In the genomic region with DNA sequence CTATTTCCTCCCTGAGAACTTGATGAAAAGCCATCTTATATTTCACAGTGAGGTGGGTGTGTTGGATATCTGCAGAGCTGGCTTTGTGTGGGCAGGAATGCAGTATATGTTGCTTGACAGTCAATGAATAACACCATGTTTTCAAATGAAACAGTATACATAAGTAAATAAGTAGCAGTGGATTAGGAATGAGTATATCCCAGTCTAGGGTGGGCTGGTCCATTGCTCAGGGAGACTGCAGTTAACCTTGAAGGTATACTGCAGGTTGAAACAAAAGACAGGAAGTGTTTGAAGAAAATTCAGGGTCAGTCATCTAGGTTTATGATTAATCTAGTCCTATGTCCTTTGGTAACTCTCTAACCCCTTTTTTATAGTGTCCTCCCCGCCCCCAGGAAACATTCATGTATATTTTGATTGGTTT, we compare ENCODE assay signal across 8 cellular contexts. TPM values are rescaled to one million over a fixed set of nuclear protein-coding genes. Genes with fewer than 3 reads are reported as not detected.
DNase-seq lines count a peak whose midpoint lies in the region; ATAC-seq and TF ChIP-seq lines count a peak whose summit lies in the region.

No MANE protein-coding gene starts in this region.

- peak overlapping the region; percentile 86 for H3K4me3 Mint-ChIP-seq in activated CD4-positive, alpha-beta T cell treated with anti-CD3 and anti-CD28 coated beads for 36 hours
- H3K4me3 Mint-ChIP-seq in activated T-helper 17 cell treated with anti-CD3 and anti-CD28 coated beads, Interleukin-2, amount 50 U/mL, for 72 hours, result peak overlapping the region; percentile 94

- CTCF ChIA-PET in activated CD4-positive, alpha-beta T cell treated with anti-CD3 and anti-CD28 coated beads for 36 hours (lab: Charles Lee), result interaction anchor here (0.9 to 2.6 kb wide), 4 partner anchors 8 to 318 kb away, joined by 3 to 6 read pairs (median 4); a partner anchor contains a TSS

- H3K9me3 ChIP-seq in thoracic aorta, result no peaks in the 10 kb centered on the region

- peak overlapping the region in 1 of 2 donors; percentile 96 for H3K27ac ChIP-seq in thoracic aorta

- POLR2A ChIA-PET in activated CD4-positive, alpha-beta T cell treated with anti-CD3 and anti-CD28 coated beads for 36 hours (lab: Charles Lee), result no interaction called here

- no peak for ATAC-seq in activated CD4-positive, alpha-beta T cell treated with anti-CD3 and anti-CD28 coated beads for 36 hours
- ATAC-seq in activated T-helper 17 cell treated with anti-CD3 and anti-CD28 coated beads, Interleukin-2, amount 50 U/mL, for 72 hours (replicated peaks), result no peak
- no peak for ATAC-seq in thoracic aorta (ENCODE audit: insufficient number of reproducible peaks, low FRiP score, low read depth)
- no peak for ATAC-seq in GM19455 (IDR thresholded peaks at IDR 0.05; ENCODE audit: unreplicated experiment)
- ATAC-seq in HG02840 (IDR thresholded peaks at IDR 0.05; ENCODE audit: low FRiP score, unreplicated experiment), result no peak

- TF ChIP-seq CTCF in thoracic aorta (IDR thresholded peaks at IDR 0.05), result no peak

- H3K27ac Mint-ChIP-seq in activated CD4-positive, alpha-beta T cell treated with anti-CD3 and anti-CD28 coated beads for 36 hours, result no peak overlapping the region
- H3K27ac Mint-ChIP-seq in activated T-helper 17 cell treated with anti-CD3 and anti-CD28 coated beads, Interleukin-2, amount 50 U/mL, for 72 hours, result peak overlapping the region; percentile 81

- peak overlapping the region; percentile 82 for H3K4me3 ChIP-seq in thoracic aorta

- peaks cover 28% of the 10 kb centered on the region for H3K4me1 Mint-ChIP-seq in activated CD4-positive, alpha-beta T cell treated with anti-CD3 and anti-CD28 coated beads for 36 hours
- peaks cover 18% of the 10 kb centered on the region for H3K4me1 Mint-ChIP-seq in activated T-helper 17 cell treated with anti-CD3 and anti-CD28 coated beads, Interleukin-2, amount 50 U/mL, for 72 hours

- no peaks in the 10 kb centered on the region for H3K27me3 ChIP-seq in thoracic aorta (replicated peaks; ENCODE audit: insufficient read depth)

- H3K4me1 ChIP-seq in thoracic aorta (ENCODE audit: control insufficient read depth in 1 of 2, low read depth in 2 of 2), result peaks cover 31 to 63% of the 10 kb centered on the region in 2 donors

- no peaks in the 10 kb centered on the region for H3K36me3 ChIP-seq in thoracic aorta

- peaks cover 14% of the 10 kb centered on the region for H3K27me3 Mint-ChIP-seq in activated CD4-positive, alpha-beta T cell treated with anti-CD3 and anti-CD28 coated beads for 36 hours
- H3K27me3 Mint-ChIP-seq in activated T-helper 17 cell treated with anti-CD3 and anti-CD28 coated beads, Interleukin-2, amount 50 U/mL, for 72 hours, result peaks cover 7% of the 10 kb centered on the region

- no peaks in the 10 kb centered on the region for H3K36me3 Mint-ChIP-seq in activated CD4-positive, alpha-beta T cell treated with anti-CD3 and anti-CD28 coated beads for 36 hours (ENCODE audit: low read depth)
- no peaks in the 10 kb centered on the region for H3K36me3 Mint-ChIP-seq in activated T-helper 17 cell treated with anti-CD3 and anti-CD28 coated beads, Interleukin-2, amount 50 U/mL, for 72 hours (ENCODE audit: low read depth)

- no peak for DNase-seq in activated CD4-positive, alpha-beta T cell treated with anti-CD3 and anti-CD28 coated beads for 36 hours
- DNase-seq in activated CD4-positive, alpha-beta T cell treated with anti-CD3 and anti-CD28 coated beads for 48 hours, result no peak
- DNase-seq in kidney tubule cell (ENCODE audit: low spot score) (peak; percentile 73), thoracic aorta (ENCODE audit: low spot score) (no peak), HUDEP-2 (lab: John Stamatoyannopoulos, UW; ENCODE audit: unreplicated experiment in 76 of 76) (no peak)

- no peaks in the 10 kb centered on the region for H3K9me3 Mint-ChIP-seq in activated CD4-positive, alpha-beta T cell treated with anti-CD3 and anti-CD28 coated beads for 36 hours (ENCODE audit: low read depth)
- no peaks in the 10 kb centered on the region for H3K9me3 Mint-ChIP-seq in activated T-helper 17 cell treated with anti-CD3 and anti-CD28 coated beads, Interleukin-2, amount 50 U/mL, for 72 hours

- intact Hi-C loops in activated CD4-positive, alpha-beta T cell treated with anti-CD3 and anti-CD28 coated beads for 36 hours (cut with DNase I, micrococcal nuclease), result loop anchor here in 1 of 2 experiments (10.0 kb wide), 1 partner anchor 408 kb away; no protein-coding TSS in a partner anchor

RNA-seq across cellular contexts. Expression of a gene that starts 1.0 kb away (rescaled TPM):
- total RNA-seq in activated CD4-positive, alpha-beta T cell treated with anti-CD3 and anti-CD28 coated beads for 36 hours, result 1 to 10 TPM; 2.9 to 3.3 TPM
- 1 to 10 TPM; 4.0 to 7.2 TPM for total RNA-seq in activated T-helper 17 cell treated with anti-CD3 and anti-CD28 coated beads, Interleukin-2, amount 50 U/mL, for 72 hours
- 10 to 100 TPM; 32.5 to 66.5 TPM for total RNA-seq in thoracic aorta

Comparison
In these comparisons a context has a peak if more than half of its experiments do, and no peak if none do; other contexts are left out.
1. RNA of a gene that starts 1.0 kb away (total RNA-seq): 32.5 to 66.5 TPM in thoracic aorta; 4.0 to 7.2 TPM in activated T-helper 17 cell treated with anti-CD3 and anti-CD28 coated beads, Interleukin-2, amount 50 U/mL, for 72 hours and 2.9 to 3.3 TPM in activated CD4-positive, alpha-beta T cell treated with anti-CD3 and anti-CD28 coated beads for 36 hours; every median in the first group is over 4 times any median in the second.